In the genomic region with DNA sequence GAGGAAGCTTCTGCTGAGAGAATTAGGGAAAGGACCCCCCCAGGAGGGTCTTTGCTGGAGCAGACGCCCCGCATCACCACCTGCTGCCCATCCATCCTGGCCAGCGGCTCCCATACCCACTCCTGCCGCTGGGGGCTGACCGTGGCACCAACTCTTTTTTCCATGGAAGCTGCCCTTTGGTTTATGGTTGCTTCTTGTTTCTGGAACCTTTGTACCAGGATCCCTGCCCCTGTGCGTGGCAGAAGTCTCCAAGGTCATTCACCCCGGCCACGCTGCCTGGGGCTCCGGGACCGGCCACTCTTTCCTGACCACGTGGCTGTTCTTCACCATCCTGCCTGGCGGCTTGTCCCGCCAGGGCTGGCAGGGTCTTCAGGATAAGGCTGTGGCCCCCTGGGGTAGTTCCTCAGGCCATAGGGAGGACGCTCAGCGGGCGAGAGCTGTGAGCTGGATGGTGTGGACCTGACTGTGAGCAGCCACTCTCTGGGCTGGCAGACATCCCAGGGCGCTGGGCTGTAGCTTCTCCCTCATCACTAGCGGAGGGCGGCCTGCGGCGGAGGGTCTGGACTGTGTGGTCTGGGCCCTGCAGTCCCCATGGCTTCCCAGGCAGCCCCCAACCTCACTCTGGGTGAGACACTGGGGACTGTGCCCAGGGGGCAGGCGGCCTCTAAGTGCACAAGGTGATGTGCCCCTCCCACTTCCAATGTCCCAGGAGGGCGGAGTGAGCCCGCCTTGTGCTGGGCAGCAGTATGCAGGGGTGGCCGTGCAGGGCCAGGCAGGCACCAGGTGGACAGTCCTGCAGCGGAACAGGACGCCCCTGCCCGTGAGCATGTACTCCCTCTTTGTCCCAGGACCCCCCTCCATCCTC, we compare ENCODE assay signal across 17 cellular contexts. TPM values are rescaled to one million over a fixed set of nuclear protein-coding genes. Genes with fewer than 3 reads are reported as not detected.
A peak's percentile ranks its signal among the peaks of the same experiment; 100 is the strongest.
DNase-seq lines count a peak whose midpoint lies in the region; ATAC-seq, FAIRE-seq and TF ChIP-seq lines count a peak whose summit lies in the region.
"Had no signal": no experiment of that assay in that cellular context is flagged by ENCODE, and none has a peak within 500 bp of the region (broad histone marks: within the 10 kb centered on the region; RNA-seq: fewer than 3 reads in every experiment).

No MANE protein-coding gene starts in this region.

- H3K4me3 Mint-ChIP-seq in H9, result no peak overlapping the region
- H3K4me3 Mint-ChIP-seq: activated B cell treated with CpG ODN at 0.5 μM for 24 hours, brain, memory B cell had no signal

- TF ChIP-seq POLR2A in A549 (IDR thresholded peaks at IDR 0.05; ENCODE audit: low read length) (no peak), body of pancreas (IDR thresholded peaks at IDR 0.05) (no peak)

- no peak overlapping the region for H3K56ac ChIP-seq in H9 (ENCODE audit: insufficient read length, low read depth, low read length)

- peak in 1 of 2 experiments; percentile 18; a peak in 1 of 5 replicates for TF ChIP-seq RAD21 in A549 (conservative IDR thresholded peaks at IDR 0.05 in 1 of 2, IDR thresholded peaks at IDR 0.05 in 1 of 2)

- ATAC-seq in A549, result peak; percentile 63 to 86
- ATAC-seq in left ventricle myocardium superior, result peak; percentile 79
- no peak for ATAC-seq in GM19351 (IDR thresholded peaks at IDR 0.05; ENCODE audit: unreplicated experiment)
- no peak for ATAC-seq in body of pancreas

- H3K9me3 ChIP-seq in A549 (no peaks in the 10 kb centered on the region), H9 (ENCODE audit: control insufficient read depth, low read depth, low read length) (no peaks in the 10 kb centered on the region), body of pancreas (no peaks in the 10 kb centered on the region)

- no peak overlapping the region for H3K23ac ChIP-seq in H9 (ENCODE audit: insufficient read length, low read depth, low read length)

- in situ Hi-C loops in SK-MEL-5 (cut with HindIII; ENCODE audit: low pct_unique_long_range_greater_than_20kb, low sequenced_read_pairs), result no loop called here

- H3K36me3 Mint-ChIP-seq in H9 (ENCODE audit: insufficient read depth in 1 of 3, low read depth in 3 of 3), result no peaks in the 10 kb centered on the region
- H3K36me3 Mint-ChIP-seq: brain, memory B cell had no signal

- H3K4ac ChIP-seq in H9 (ENCODE audit: low read depth, low read length), result no peak overlapping the region

- no peak overlapping the region for H2BK12ac ChIP-seq in H9 (ENCODE audit: insufficient read length, low read depth, low read length)

- no peak overlapping the region for H4K5ac ChIP-seq in H9 (ENCODE audit: insufficient read length, low read depth, low read length)

- H3K4me1 ChIP-seq in A549 (no peaks in the 10 kb centered on the region), H9 (ENCODE audit: insufficient read depth, low read length) (no peaks in the 10 kb centered on the region), body of pancreas (no peaks in the 10 kb centered on the region)

- H3K27me3 ChIP-seq in H9 (ENCODE audit: insufficient read depth, low read length), result no peaks in the 10 kb centered on the region
- H3K27me3 ChIP-seq in body of pancreas, result no peaks in the 10 kb centered on the region

- POLR2A ChIA-PET in A549 (lab: Yijun Ruan, JAX), result no interaction called here

- H3K4me1 Mint-ChIP-seq in H9, result peaks cover 0 to 11% of the 10 kb centered on the region in 2 experiments; a peak in 2 of 4 replicates
- H3K4me1 Mint-ChIP-seq: activated B cell treated with CpG ODN at 0.5 μM for 24 hours, memory B cell had no signal

- whole genome bisulfite sequencing in A549 (ENCODE audit: missing lambda C conversion rate), result 28% methylated on average over 13 of the region's 28 CpGs
- WGBS in H9 (ENCODE audit: extremely low coverage, insufficient read length, low lambda C conversion rate), result no CpG with 5 or more reads among the region's 28 CpGs
- WGBS in body of pancreas, 2 donors, result 54 to 55% methylated on average over 20 to 28 of the region's 28 CpGs

- H3K27ac ChIP-seq in A549 (no peak overlapping the region), H9 (ENCODE audit: insufficient read length, low read depth, low read length) (no peak overlapping the region), body of pancreas (no peak overlapping the region)

- no peaks in the 10 kb centered on the region for H4K20me1 ChIP-seq in H9 (ENCODE audit: control insufficient read depth, insufficient read depth, insufficient read length)

- no peaks in the 10 kb centered on the region for H3K9me3 Mint-ChIP-seq in H9
- H3K9me3 Mint-ChIP-seq: activated B cell treated with CpG ODN at 0.5 μM for 24 hours, brain, memory B cell had no signal

- H3T11ph ChIP-seq in H9 (ENCODE audit: low read length), result no peak overlapping the region

- H2BK120ac ChIP-seq in H9 (ENCODE audit: low read depth, low read length, poor library complexity, severe bottlenecking), result no peak overlapping the region

- H3K27ac Mint-ChIP-seq in H9, result no peak overlapping the region
- H3K27ac Mint-ChIP-seq: activated B cell treated with CpG ODN at 0.5 μM for 24 hours, memory B cell had no signal

- DNase-seq in A549 (ENCODE audit: low read depth in 1 of 2, low spot score in 1 of 2), result peak; percentile 29 to 56
- DNase-seq in H9, result no peak
- DNase-seq in SK-MEL-5 (ENCODE audit: low read depth, low spot score), result peak; percentile 48
- DNase-seq in left ventricle myocardium superior, result peak; percentile 72
- DNase-seq in iPS-NIHi11 (ENCODE audit: low spot score), result no peak
- no peak for DNase-seq in stimulated activated CD4-positive, alpha-beta T cell treated with anti-CD3 and anti-CD28 coated beads, Interleukin-4, amount 100 ng/mL, for 4 hours
- no peak for DNase-seq in body of pancreas
- DNase-seq: activated B cell treated with CpG ODN at 0.5 μM for 24 hours; activated naive CD4-positive, alpha-beta T cell; DMS79; effector CD8-positive, alpha-beta T cell had no signal

- H2AFZ ChIP-seq in H9 (ENCODE audit: low read length), result no peak overlapping the region

- FAIRE-seq in A549 (lab: Jason Lieb, UNC), result no peak

- no peak overlapping the region for H2BK5ac ChIP-seq in H9 (ENCODE audit: insufficient read length, low read length)

- no peaks in the 10 kb centered on the region for H3K79me2 ChIP-seq in H9 (ENCODE audit: insufficient read depth, low read length)

- no peak overlapping the region for H4K8ac ChIP-seq in H9 (replicated peaks; ENCODE audit: insufficient read length, low read depth, low read length)

- CTCF ChIA-PET in A549 (lab: Yijun Ruan, JAX), result interaction anchor here (0.6 to 2.5 kb wide), 15 partner anchors 8 to 167 kb away, joined by 3 to 9 read pairs (median 4); no protein-coding TSS in a partner anchor

- H3K27me3 Mint-ChIP-seq in H9 (ENCODE audit: low read depth), result peaks cover 12% of the 10 kb centered on the region

- no peak overlapping the region for H2AK5ac ChIP-seq in H9 (ENCODE audit: insufficient read length, low read length)

- no peaks in the 10 kb centered on the region for H3K23me2 ChIP-seq in H9 (ENCODE audit: insufficient read length, low read depth, low read length, poor library complexity, severe bottlenecking)

- intact Hi-C loops in left ventricle myocardium superior (cut with micrococcal nuclease) (no loop called here), body of pancreas (cut with DNase I) (no loop called here)

- no peak overlapping the region for H3K14ac ChIP-seq in H9 (ENCODE audit: insufficient read depth, low read length)

- TF ChIP-seq EP300 in A549 (IDR thresholded peaks at IDR 0.05), result no peak

- H2BK15ac ChIP-seq in H9 (ENCODE audit: low read depth, low read length), result no peak overlapping the region

- H3K18ac ChIP-seq in H9 (ENCODE audit: insufficient read length, low read depth, low read length), result no peak overlapping the region

- H3K79me1 ChIP-seq in H9 (ENCODE audit: insufficient read depth, low read depth, low read length, poor library complexity, severe bottlenecking), result no peaks in the 10 kb centered on the region

- H3K36me3 ChIP-seq in body of pancreas (replicated peaks in 1 of 2; ENCODE audit: insufficient read depth in 1 of 2, low read depth in 2 of 2), result no peaks in the 10 kb centered on the region

- no peak overlapping the region for H3K9ac ChIP-seq in H9 (ENCODE audit: extremely low read depth, insufficient read length, low read length)

- H3K4me3 ChIP-seq in A549 (no peak overlapping the region), body of pancreas (no peak overlapping the region)

- no peak overlapping the region for H2BK20ac ChIP-seq in H9 (ENCODE audit: low read depth, low read length, poor library complexity, severe bottlenecking)

- H3K4me2 ChIP-seq in A549 (no peak overlapping the region), H9 (ENCODE audit: insufficient read depth, insufficient read length, low read length) (no peak overlapping the region)

- peak; percentile 16; the same call in 1 of the 3 replicates for TF ChIP-seq CTCF in A549 (IDR thresholded peaks at IDR 0.05)
- peak; percentile 30 for TF ChIP-seq CTCF in H9 (conservative IDR thresholded peaks at IDR 0.05)
- TF ChIP-seq CTCF in body of pancreas (IDR thresholded peaks at IDR 0.05), result peak in 3 of 7 experiments; percentile 7 to 31 (median 15)

- H4K91ac ChIP-seq in H9 (ENCODE audit: insufficient read length, low read depth, low read length), result no peak overlapping the region

RNA-seq across cellular contexts. Expression of a gene that starts 22.8 kb away (rescaled TPM):
- not detected in 2 replicates for polyA plus RNA-seq in A549 (2011; rRNA removed)
- polyA plus RNA-seq in A549 (2012; cell fraction: cytosol; rRNA removed), result not detected in 2 replicates
- not detected in 2 replicates for polyA plus RNA-seq in A549 (2012; cell fraction: nucleus; rRNA removed)
- not detected in 3 replicates for polyA plus RNA-seq in A549 (2017; fragmentation: RNase III; extraction: RNeasy Plus Mini Kit Qiagen cat#74134 plus additional on column Dnase treatment)
- not detected in 2 replicates for polyA minus RNA-seq in A549 (2011; rRNA and poly(A)+ RNA removed)
- total RNA-seq in H9 (2021), result 0.20 and 0.28 TPM in 2 replicates
- 0.03 TPM in 1 of 2 replicates, not detected in the other for total RNA-seq in SK-MEL-5 (2014; rRNA removed; shearing (Covaris generic))
- polyA plus RNA-seq in SK-MEL-5 (2015; cell fraction: cytosol; rRNA removed), result 0.03 TPM in 1 of 2 replicates, not detected in the other
- polyA plus RNA-seq in SK-MEL-5 (2015; cell fraction: nucleus; rRNA removed), result not detected in 2 replicates
- not detected for total RNA-seq in left ventricle myocardium superior
- 1 to 10 TPM; 2.3 TPM for total RNA-seq in body of pancreas
- total RNA-seq: activated B cell treated with CpG ODN at 0.5 μM for 24 hours, fibroblast of villous mesenchyme, M059J, omental fat pad had no signal

RNA-seq across cellular contexts. Expression of a gene that starts 25.6 kb away (rescaled TPM):
- polyA plus RNA-seq in A549 (2011; rRNA removed), result 0.21 and 0.22 TPM in 2 replicates
- 0.32 and 0.52 TPM in 2 replicates for polyA plus RNA-seq in A549 (2012; cell fraction: cytosol; rRNA removed)
- 0.28 and 0.49 TPM in 2 replicates for polyA plus RNA-seq in A549 (2012; cell fraction: nucleus; rRNA removed)
- polyA plus RNA-seq in A549 (2017; fragmentation: RNase III; extraction: RNeasy Plus Mini Kit Qiagen cat#74134 plus additional on column Dnase treatment), result 0.45 to 0.82 TPM (median 0.72 TPM) in 3 replicates
- 0.29 TPM in 2 replicates for polyA minus RNA-seq in A549 (2011; rRNA and poly(A)+ RNA removed)
- total RNA-seq in H9 (2021), result 0.24 and 0.39 TPM in 2 replicates
- 0.18 TPM in 1 of 2 replicates, not detected in the other for total RNA-seq in SK-MEL-5 (2014; rRNA removed; shearing (Covaris generic))
- polyA plus RNA-seq in SK-MEL-5 (2015; cell fraction: cytosol; rRNA removed), result 0.35 and 0.94 TPM in 2 replicates
- 0.58 TPM in 1 of 2 replicates, not detected in the other for polyA plus RNA-seq in SK-MEL-5 (2015; cell fraction: nucleus; rRNA removed)
- total RNA-seq in left ventricle myocardium superior, result 18.1 TPM
- not detected for total RNA-seq in body of pancreas
- total RNA-seq: activated B cell treated with CpG ODN at 0.5 μM for 24 hours, fibroblast of villous mesenchyme, M059J had no signal

RNA-seq across cellular contexts. Expression of a gene that starts 43.1 kb away (rescaled TPM):
- polyA plus RNA-seq in A549 (2011; rRNA removed) (3.9 and 5.0 TPM in 2 replicates), A549 (2017; fragmentation: RNase III; extraction: RNeasy Plus Mini Kit Qiagen cat#74134 plus additional on column Dnase treatment) (5.6 to 7.7 TPM (median 6.6 TPM) in 3 replicates)
- 5.9 and 7.3 TPM in 2 replicates for polyA plus RNA-seq in A549 (2012; cell fraction: cytosol; rRNA removed)
- 9.4 and 10.5 TPM in 2 replicates for polyA plus RNA-seq in A549 (2012; cell fraction: nucleus; rRNA removed)
- 6.1 and 7.1 TPM in 2 replicates for polyA minus RNA-seq in A549 (2011; rRNA and poly(A)+ RNA removed)
- total RNA-seq in H9 (2021) (10.8 and 11.0 TPM in 2 replicates), left ventricle myocardium superior (19.1 TPM), body of pancreas (1 to 10 TPM; 1.6 to 2.6 TPM)
- 2.9 TPM in 2 replicates for total RNA-seq in SK-MEL-5 (2014; rRNA removed; shearing (Covaris generic))
- polyA plus RNA-seq in SK-MEL-5 (2015; cell fraction: cytosol; rRNA removed), result 6.1 and 9.5 TPM in 2 replicates
- 8.1 and 8.6 TPM in 2 replicates for polyA plus RNA-seq in SK-MEL-5 (2015; cell fraction: nucleus; rRNA removed)

Comparison
In these comparisons a context has a peak if more than half of its experiments do, and no peak if none do; other contexts are left out.
1. ATAC-seq: peak in A549 (2 of 2) and left ventricle myocardium superior (single experiment); none in GM19351 (single experiment) and body of pancreas (single experiment).
2. DNase-seq: peak in A549 (2 of 2), SK-MEL-5 (single experiment) and left ventricle myocardium superior (single experiment); none in H9 (single experiment), iPS-NIHi11 (single experiment), stimulated activated CD4-positive, alpha-beta T cell treated with anti-CD3 and anti-CD28 coated beads, Interleukin-4, amount 100 ng/mL, for 4 hours (0 of 2) and body of pancreas (0 of 4).
3. RNA of a gene that starts 25.6 kb away (total RNA-seq): 18.1 TPM in left ventricle myocardium superior (single experiment); 0.24 to 0.39 TPM in H9, 0.18 TPM in SK-MEL-5 and not detected in body of pancreas; every median in the first group is over 10 times any median in the second.